Comparison of ENCODE assay signal across 14 cellular contexts in the genomic region with DNA sequence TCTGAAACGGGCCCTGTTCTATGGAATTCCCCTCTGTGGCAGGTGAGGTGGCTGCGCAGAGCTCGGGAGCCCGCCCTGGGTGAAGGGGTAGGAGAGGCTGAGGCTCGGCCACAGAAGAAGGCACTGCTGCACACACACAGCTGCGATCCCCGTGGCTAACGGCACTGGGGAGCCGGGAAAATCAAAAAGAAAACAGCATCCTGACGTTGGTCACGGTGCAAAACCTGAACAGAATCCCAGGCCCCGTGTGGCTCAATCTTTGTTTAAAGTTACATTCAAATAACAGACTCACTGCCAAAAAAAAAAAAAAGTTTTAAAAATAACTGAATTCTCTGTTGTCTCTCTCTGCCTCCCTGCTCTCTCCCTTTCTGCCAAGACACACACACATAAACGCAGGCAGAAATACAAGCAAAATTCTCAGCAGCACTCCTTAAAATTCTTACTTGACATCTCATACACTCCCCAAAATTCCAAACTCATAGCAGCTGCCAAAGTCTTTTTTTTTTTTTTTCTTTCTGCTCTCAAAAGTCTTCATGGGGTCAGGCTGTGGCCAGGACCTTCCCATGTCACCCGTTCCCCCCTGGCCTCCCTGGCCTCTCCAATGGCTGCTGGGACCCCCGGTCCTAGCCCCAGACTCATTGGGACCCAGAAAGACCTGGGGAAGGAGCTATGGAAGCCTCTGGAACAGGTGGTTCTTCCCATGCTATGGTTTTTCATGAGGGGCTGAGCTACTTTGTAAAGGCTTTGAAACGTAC.
A peak's percentile ranks its signal among the peaks of the same experiment; 100 is the strongest.
DNase-seq lines count a peak whose midpoint lies in the region; ATAC-seq and TF ChIP-seq lines count a peak whose summit lies in the region.
"Had no signal": no experiment of that assay in that cellular context is flagged by ENCODE, and none has a peak within 500 bp of the region (broad histone marks: within the 10 kb centered on the region; RNA-seq: fewer than 3 reads in every experiment).

No MANE protein-coding gene starts in this region.

- no peaks in the 10 kb centered on the region for H3K36me3 Mint-ChIP-seq in activated CD4-positive, alpha-beta T cell treated with anti-CD3 and anti-CD28 coated beads, Interleukin-2, amount 10 ng/mL, durations not matched to agents 24 days and 14 days (ENCODE audit: low read depth)

- H3K9me3 Mint-ChIP-seq in activated CD4-positive, alpha-beta T cell treated with anti-CD3 and anti-CD28 coated beads, Interleukin-2, amount 10 ng/mL, durations not matched to agents 24 days and 14 days: no peaks in the 10 kb centered on the region
- H3K9me3 Mint-ChIP-seq: activated T-helper 2 cell treated with anti-CD3 and anti-CD28 coated beads, Interferon-gamma antibody, Interleukin-2, Interleukin-4, amounts not matched to agents 10 μg/mL and 5 μg/mL and 100 μg/mL, durations not matched to agents 14 hours and 24 hours and 36 hours had no signal

- no peaks in the 10 kb centered on the region for H3K4me1 ChIP-seq in rectal smooth muscle tissue (ENCODE audit: control insufficient read depth, insufficient read depth, low read length)
- H3K4me1 ChIP-seq: adrenal gland had no signal

- peak; percentile 89 for ATAC-seq in left lobe of liver
- ATAC-seq in GM19023 (IDR thresholded peaks at IDR 0.05; ENCODE audit: unreplicated experiment): no peak

- H3K4me3 Mint-ChIP-seq in activated CD4-positive, alpha-beta T cell treated with anti-CD3 and anti-CD28 coated beads, Interleukin-2, amount 10 ng/mL, durations not matched to agents 24 days and 14 days: no peak overlapping the region

- H3K36me3 ChIP-seq in rectal smooth muscle tissue (ENCODE audit: control insufficient read depth, insufficient read depth, low read length) (no peaks in the 10 kb centered on the region), brain microvascular endothelial cell (replicated peaks) (no peaks in the 10 kb centered on the region)
- H3K36me3 ChIP-seq: adrenal gland had no signal

- intact Hi-C loops in activated CD4-positive, alpha-beta T cell treated with anti-CD3 and anti-CD28 coated beads, Interleukin-2, amount 10 ng/mL, durations not matched to agents 24 days and 14 days (cut with micrococcal nuclease): no loop called here

- DNase-seq in D341Med (ENCODE audit: low spot score) (peak; percentile 12), coronary artery (ENCODE audit: low spot score) (no peak), left lobe of liver (ENCODE audit: low spot score) (peak; percentile 73), brain microvascular endothelial cell (no peak)
- DNase-seq in activated CD4-positive, alpha-beta T cell treated with anti-CD3 and anti-CD28 coated beads, Interleukin-2, amount 10 ng/mL, durations not matched to agents 24 days and 14 days: no peak
- no peak for DNase-seq in stimulated activated CD8-positive, alpha-beta memory T cell treated with anti-CD3 and anti-CD28 coated beads, Interleukin-4, amount 100 ng/mL, for 48 hours
- DNase-seq: activated CD8-positive, alpha-beta memory T cell treated with anti-CD3 and anti-CD28 coated beads for 24 hours; cortex of kidney; stimulated activated CD4-positive, alpha-beta T cell treated with anti-CD3 and anti-CD28 coated beads, Interleukin-1b, Interleukin-23, amount 100 ng/mL, for 48 hours had no signal

- H3K4me1 Mint-ChIP-seq in activated CD4-positive, alpha-beta T cell treated with anti-CD3 and anti-CD28 coated beads, Interleukin-2, amount 10 ng/mL, durations not matched to agents 24 days and 14 days: no peaks in the 10 kb centered on the region

- TF ChIP-seq CTCF in coronary artery (IDR thresholded peaks at IDR 0.05): no peak
- TF ChIP-seq CTCF in brain microvascular endothelial cell (IDR thresholded peaks at IDR 0.05; ENCODE audit: low read depth, low read length, missing control alignments): no peak

- H3K27me3 ChIP-seq in rectal smooth muscle tissue (ENCODE audit: control insufficient read depth, insufficient read depth, low read length) (no peaks in the 10 kb centered on the region), brain microvascular endothelial cell (replicated peaks) (no peaks in the 10 kb centered on the region)
- H3K27me3 ChIP-seq: adrenal gland had no signal

- H3K27ac ChIP-seq in coronary artery (peak overlapping the region; percentile 88), rectal smooth muscle tissue (ENCODE audit: low read depth, low read length) (peak overlapping the region; percentile 47), brain microvascular endothelial cell (no peak overlapping the region)
- H3K27ac ChIP-seq: epithelial cell of prostate had no signal

- in situ Hi-C loops in brain microvascular endothelial cell (cut with HindIII; ENCODE audit: low pct_ligation_motif_present, low sequenced_read_pairs): no loop called here

- no peak overlapping the region for H3K9ac ChIP-seq in rectal smooth muscle tissue (ENCODE audit: low read length)

- H3K4me3 ChIP-seq in coronary artery (peak overlapping the region; percentile 54), rectal smooth muscle tissue (ENCODE audit: low read length) (no peak overlapping the region), brain microvascular endothelial cell (ENCODE audit: low read depth, low read length) (no peak overlapping the region)
- H3K4me3 ChIP-seq: adrenal gland had no signal

- H3K27ac Mint-ChIP-seq in activated CD4-positive, alpha-beta T cell treated with anti-CD3 and anti-CD28 coated beads, Interleukin-2, amount 10 ng/mL, durations not matched to agents 24 days and 14 days: no peak overlapping the region
- H3K27ac Mint-ChIP-seq: activated T-helper 2 cell treated with anti-CD3 and anti-CD28 coated beads, Interferon-gamma antibody, Interleukin-2, Interleukin-4, amounts not matched to agents 10 μg/mL and 5 μg/mL and 100 μg/mL, durations not matched to agents 14 hours and 24 hours and 36 hours had no signal

- H3K27me3 Mint-ChIP-seq in activated CD4-positive, alpha-beta T cell treated with anti-CD3 and anti-CD28 coated beads, Interleukin-2, amount 10 ng/mL, durations not matched to agents 24 days and 14 days: no peaks in the 10 kb centered on the region

Comparison
In these comparisons a context has a peak if more than half of its experiments do, and no peak if none do; other contexts are left out.
1. DNase-seq: peak in D341Med (single experiment) and left lobe of liver (single experiment); none in coronary artery (single experiment), brain microvascular endothelial cell (single experiment), activated CD4-positive, alpha-beta T cell treated with anti-CD3 and anti-CD28 coated beads, Interleukin-2, amount 10 ng/mL, durations not matched to agents 24 days and 14 days (single experiment) and stimulated activated CD8-positive, alpha-beta memory T cell treated with anti-CD3 and anti-CD28 coated beads, Interleukin-4, amount 100 ng/mL, for 48 hours (single experiment).